Comparison of ENCODE assay signal across 8 cellular contexts in genomic region chr11:73307323-73308002, GRCh38.
DNase-seq lines count a peak whose midpoint lies in the region; ATAC-seq and TF ChIP-seq lines count a peak whose summit lies in the region.

No MANE protein-coding gene starts in this region.

- peak overlapping the region; percentile 42 for H3K27ac Mint-ChIP-seq in memory B cell

- ATAC-seq in GM19372 (IDR thresholded peaks at IDR 0.05; ENCODE audit: low read depth, unreplicated experiment) (peak; percentile 45), memory B cell (ENCODE audit: low read depth) (peak; percentile 74)

- peak overlapping the region; percentile 89 to 99 (median 98) for H3K4me2 ChIP-seq in BLaER1 treated with 17β-estradiol and CSF1 and Interleukin-3, amounts not matched to agents 10 nM and 100 nM

- no peaks in the 10 kb centered on the region for H3K9me3 Mint-ChIP-seq in memory B cell

- peaks cover 27 to 64% (median 46%) of the 10 kb centered on the region in 10 experiments for H3K4me1 ChIP-seq in BLaER1 treated with 17β-estradiol and CSF1 and Interleukin-3, amounts not matched to agents 10 nM and 100 nM
- H3K4me1 ChIP-seq in effector memory CD4-positive, alpha-beta T cell (ENCODE audit: control insufficient read depth, insufficient read depth, low read length, poor library complexity, severe bottlenecking) = peaks cover 15% of the 10 kb centered on the region

- no peaks in the 10 kb centered on the region for H3K36me3 ChIP-seq in BLaER1 treated with 17β-estradiol and CSF1 and Interleukin-3, amounts not matched to agents 10 nM and 100 nM
- no peaks in the 10 kb centered on the region for H3K36me3 ChIP-seq in effector memory CD4-positive, alpha-beta T cell (ENCODE audit: control insufficient read depth, insufficient read depth, low read length)

- peak overlapping the region in 10 of 11 experiments; percentile 47 to 89 (median 86); a peak in 19 of 22 replicates for H3K27ac ChIP-seq in BLaER1 treated with 17β-estradiol and CSF1 and Interleukin-3, amounts not matched to agents 10 nM and 100 nM
- H3K27ac ChIP-seq in HL-60 (replicated peaks) = peak overlapping the region; percentile 84
- no peak overlapping the region for H3K27ac ChIP-seq in effector memory CD4-positive, alpha-beta T cell (ENCODE audit: insufficient read depth, low read length, poor library complexity, severe bottlenecking)

- peaks cover 23 to 34% (median 31%) of the 10 kb centered on the region in 11 experiments for H3K27me3 ChIP-seq in BLaER1 treated with 17β-estradiol and CSF1 and Interleukin-3, amounts not matched to agents 10 nM and 100 nM
- no peaks in the 10 kb centered on the region for H3K27me3 ChIP-seq in HL-60 (ENCODE audit: insufficient read depth, poor library complexity, severe bottlenecking)
- H3K27me3 ChIP-seq in effector memory CD4-positive, alpha-beta T cell (replicated peaks; ENCODE audit: control insufficient read depth, insufficient read depth, low read length, poor library complexity, severe bottlenecking) = peaks cover 19% of the 10 kb centered on the region

- DNase-seq in HL-60 (ENCODE audit: low read depth in 1 of 2, low spot score in 1 of 2) = peak; percentile 95 to 99
- DNase-seq in NCI-H82 treated with DMSO at 0.1 percent for 48 hours (lab: John Stamatoyannopoulos, UW; ENCODE audit: unreplicated experiment) = peak; percentile 93
- DNase-seq in activated CD8-positive, alpha-beta memory T cell treated with anti-CD3 and anti-CD28 coated beads for 1 hour (ENCODE audit: extremely low read depth in 1 of 2, low read depth in 1 of 2) = peak; percentile 70 to 85
- DNase-seq in effector memory CD4-positive, alpha-beta T cell = peak; percentile 69 to 79 (median 70)
- peak; percentile 91 to 95 for DNase-seq in memory B cell (ENCODE audit: low spot score in 2 of 2)
- DNase-seq in stimulated activated CD8-positive, alpha-beta memory T cell treated with anti-CD3 and anti-CD28 coated beads, Interleukin-12 subunit alpha, Interleukin-12 subunit beta, amount 100 ng/mL, for 1 hour (ENCODE audit: low read depth) = peak; percentile 83

- H3K4me3 Mint-ChIP-seq in memory B cell = peak overlapping the region; percentile 95

- peak; percentile 62 for TF ChIP-seq CTCF in HL-60 (IDR thresholded peaks at IDR 0.05; ENCODE audit: insufficient read depth, low read length)

- H3K4me1 Mint-ChIP-seq in memory B cell = peaks cover 9% of the 10 kb centered on the region

- H3K4me3 ChIP-seq in BLaER1 treated with 17β-estradiol and CSF1 and Interleukin-3, amounts not matched to agents 10 nM and 100 nM = peak overlapping the region; percentile 64 to 79 (median 72)
- H3K4me3 ChIP-seq in HL-60 (replicated peaks; ENCODE audit: insufficient read depth, low read length) = peak overlapping the region; percentile 70
- H3K4me3 ChIP-seq in effector memory CD4-positive, alpha-beta T cell (ENCODE audit: insufficient read depth, low read depth, low read length, poor library complexity, severe bottlenecking) = peak overlapping the region; percentile 73

- H3K36me3 Mint-ChIP-seq in memory B cell = no peaks in the 10 kb centered on the region

- no peaks in the 10 kb centered on the region for H3K9me3 ChIP-seq in BLaER1 treated with 17β-estradiol and CSF1 and Interleukin-3, amounts not matched to agents 10 nM and 100 nM (replicated peaks in 1 of 11)
- no peaks in the 10 kb centered on the region for H3K9me3 ChIP-seq in effector memory CD4-positive, alpha-beta T cell (ENCODE audit: control insufficient read depth, low read length)

- H3K27me3 Mint-ChIP-seq in memory B cell = peaks cover 9% of the 10 kb centered on the region

- peak overlapping the region; percentile 67 to 84 (median 79); a peak in 21 of 22 replicates for H3K9ac ChIP-seq in BLaER1 treated with 17β-estradiol and CSF1 and Interleukin-3, amounts not matched to agents 10 nM and 100 nM

- H4K20me1 ChIP-seq in BLaER1 treated with 17β-estradiol and CSF1 and Interleukin-3, amounts not matched to agents 10 nM and 100 nM = peaks cover 0 to 38% (median 10%) of the 10 kb centered on the region in 11 experiments; a peak in 9 of 22 replicates
